21 cellular contexts compared by ENCODE assay signal in genomic region chr15:31079519-31079918, GRCh38. TPM values are rescaled to one million over a fixed set of nuclear protein-coding genes. Genes with fewer than 3 reads are reported as not detected.
DNase-seq lines count a peak whose midpoint lies in the region; ATAC-seq, FAIRE-seq and TF ChIP-seq lines count a peak whose summit lies in the region.
"Had no signal": no experiment of that assay in that cellular context is flagged by ENCODE, and none has a peak within 500 bp of the region (broad histone marks: within the 10 kb centered on the region; RNA-seq: fewer than 3 reads in every experiment).

No MANE protein-coding gene starts in this region.

- H3K27ac Mint-ChIP-seq in astrocyte (ENCODE audit: unreplicated experiment): no peak overlapping the region
- H3K27ac Mint-ChIP-seq in activated CD4-positive, alpha-beta memory T cell treated with anti-CD3 and anti-CD28 coated beads, Interleukin-2, amount 10 ng/mL, durations not matched to agents 7 days and 5 days: no peak overlapping the region
- H3K27ac Mint-ChIP-seq: activated naive CD4-positive, alpha-beta T cell treated with anti-CD3 and anti-CD28 coated beads for 36 hours; CD8-positive, alpha-beta memory T cell; T-helper 2 cell treated with Interferon-gamma antibody and Interleukin-4, amounts not matched to agents 5 μg/mL and 100 μg/mL, for 36 hours had no signal

- H4K20me1 ChIP-seq in astrocyte (ENCODE audit: insufficient read depth, low read length): no peaks in the 10 kb centered on the region

- H3K79me2 ChIP-seq in astrocyte (ENCODE audit: insufficient read depth, low read length): no peaks in the 10 kb centered on the region

- H3K27ac ChIP-seq in right atrium auricular region (no peak overlapping the region), astrocyte (ENCODE audit: low read depth, low read length) (no peak overlapping the region)
- H3K27ac ChIP-seq: suprapubic skin had no signal

- H3K36me3 Mint-ChIP-seq in astrocyte (ENCODE audit: low read depth, unreplicated experiment): no peaks in the 10 kb centered on the region
- H3K36me3 Mint-ChIP-seq in activated CD4-positive, alpha-beta memory T cell treated with anti-CD3 and anti-CD28 coated beads, Interleukin-2, amount 10 ng/mL, durations not matched to agents 7 days and 5 days (ENCODE audit: low read depth): no peaks in the 10 kb centered on the region
- H3K36me3 Mint-ChIP-seq: CD8-positive, alpha-beta memory T cell had no signal

- intact Hi-C loops in left ventricle myocardium superior (cut with micrococcal nuclease): no loop called here

- no peak overlapping the region for H3K9ac ChIP-seq in astrocyte (ENCODE audit: low read length)

- CTCF ChIA-PET in activated CD4-positive, alpha-beta memory T cell treated with anti-CD3 and anti-CD28 coated beads, Interleukin-2, amount 10 ng/mL, durations not matched to agents 7 days and 5 days (lab: Charles Lee): no interaction called here

- H3K27me3 ChIP-seq in right atrium auricular region (no peaks in the 10 kb centered on the region), astrocyte (ENCODE audit: insufficient read depth, low read length) (peaks cover 2% of the 10 kb centered on the region)
- H3K27me3 ChIP-seq: suprapubic skin had no signal

- peaks cover 0 to 11% of the 10 kb centered on the region in 2 donors for H3K4me1 ChIP-seq in right atrium auricular region
- H3K4me1 ChIP-seq in astrocyte (ENCODE audit: insufficient read depth, low read length): peaks cover 11% of the 10 kb centered on the region

- H3K4me3 Mint-ChIP-seq in astrocyte (ENCODE audit: unreplicated experiment): no peak overlapping the region
- no peak overlapping the region for H3K4me3 Mint-ChIP-seq in activated CD4-positive, alpha-beta memory T cell treated with anti-CD3 and anti-CD28 coated beads, Interleukin-2, amount 10 ng/mL, durations not matched to agents 7 days and 5 days

- H3K36me3 ChIP-seq in right atrium auricular region (no peaks in the 10 kb centered on the region), astrocyte (ENCODE audit: insufficient read depth, low read length) (no peaks in the 10 kb centered on the region)
- H3K36me3 ChIP-seq: suprapubic skin had no signal

- no peak for TF ChIP-seq CTCF in right atrium auricular region (IDR thresholded peaks at IDR 0.05)
- TF ChIP-seq CTCF in astrocyte (IDR thresholded peaks at IDR 0.05; ENCODE audit: insufficient read depth, low read depth, low read length): no peak

- H2AFZ ChIP-seq in astrocyte (ENCODE audit: low read depth, low read length): no peak overlapping the region

- peak overlapping the region; percentile 34 for H3K4me2 ChIP-seq in astrocyte (ENCODE audit: low read length)

- DNase-seq in right atrium auricular region (ENCODE audit: low spot score) (peak; percentile 43), left ventricle myocardium superior (no peak), astrocyte (ENCODE audit: low read depth) (peak; percentile 64), iPS-NIHi7 (ENCODE audit: extremely low spot score) (peak; percentile 48), NCI-H1930 (lab: John Stamatoyannopoulos, UW) (no peak)
- no peak for DNase-seq in activated CD4-positive, alpha-beta memory T cell treated with anti-CD3 and anti-CD28 coated beads, Interleukin-2, amount 10 ng/mL, durations not matched to agents 7 days and 5 days
- DNase-seq in effector CD8-positive, alpha-beta T cell (lab: John Stamatoyannopoulos, UW): no peak
- DNase-seq: activated CD4-positive, alpha-beta T cell treated with anti-CD3 and anti-CD28 coated beads for 1 hour; activated naive CD4-positive, alpha-beta T cell treated with anti-CD3 and anti-CD28 coated beads for 36 hours; caudate nucleus; CD8-positive, alpha-beta memory T cell; left cardiac atrium; MV-4-11; SIG-M5 had no signal

- POLR2A ChIA-PET in activated CD4-positive, alpha-beta memory T cell treated with anti-CD3 and anti-CD28 coated beads, Interleukin-2, amount 10 ng/mL, durations not matched to agents 7 days and 5 days (lab: Charles Lee): interaction anchor here (1.1 kb wide), 1 partner anchor 33 kb away, joined by 3 read pairs; no protein-coding TSS in a partner anchor

- FAIRE-seq in astrocyte (lab: Jason Lieb, UNC): no peak
- FAIRE-seq: A204.1, endometrium had no signal

- no peaks in the 10 kb centered on the region for H3K9me3 ChIP-seq in right atrium auricular region
- no peaks in the 10 kb centered on the region for H3K9me3 ChIP-seq in astrocyte (ENCODE audit: insufficient read depth, low read depth, low read length)
- H3K9me3 ChIP-seq: suprapubic skin had no signal

- peaks cover 14% of the 10 kb centered on the region for H3K4me1 Mint-ChIP-seq in astrocyte (ENCODE audit: low read depth, unreplicated experiment)
- peaks cover 5% of the 10 kb centered on the region for H3K4me1 Mint-ChIP-seq in activated CD4-positive, alpha-beta memory T cell treated with anti-CD3 and anti-CD28 coated beads, Interleukin-2, amount 10 ng/mL, durations not matched to agents 7 days and 5 days

- H3K27me3 Mint-ChIP-seq in astrocyte (ENCODE audit: low read depth, unreplicated experiment): peaks cover 21% of the 10 kb centered on the region
- peaks cover 37% of the 10 kb centered on the region for H3K27me3 Mint-ChIP-seq in activated CD4-positive, alpha-beta memory T cell treated with anti-CD3 and anti-CD28 coated beads, Interleukin-2, amount 10 ng/mL, durations not matched to agents 7 days and 5 days

- ATAC-seq in left ventricle myocardium superior (no peak), HG03045 (IDR thresholded peaks at IDR 0.05; ENCODE audit: unreplicated experiment) (no peak)
- ATAC-seq: left cardiac atrium had no signal

- H3K9me3 Mint-ChIP-seq in astrocyte (ENCODE audit: unreplicated experiment): no peaks in the 10 kb centered on the region
- no peaks in the 10 kb centered on the region for H3K9me3 Mint-ChIP-seq in activated CD4-positive, alpha-beta memory T cell treated with anti-CD3 and anti-CD28 coated beads, Interleukin-2, amount 10 ng/mL, durations not matched to agents 7 days and 5 days
- H3K9me3 Mint-ChIP-seq: activated naive CD4-positive, alpha-beta T cell treated with anti-CD3 and anti-CD28 coated beads for 36 hours; T-helper 2 cell treated with Interferon-gamma antibody and Interleukin-4, amounts not matched to agents 5 μg/mL and 100 μg/mL, for 36 hours had no signal

- H3K4me3 ChIP-seq in right atrium auricular region (no peak overlapping the region), astrocyte (ENCODE audit: insufficient read depth, low read depth, low read length) (no peak overlapping the region)

RNA-seq across cellular contexts. Expression of gene TRPM1, which starts 22.0 kb away (rescaled TPM):
- total RNA-seq in right atrium auricular region: not detected
- total RNA-seq in left ventricle myocardium superior: not detected
- not detected in 2 replicates for total RNA-seq in astrocyte
- not detected for total RNA-seq in activated CD4-positive, alpha-beta memory T cell treated with anti-CD3 and anti-CD28 coated beads, Interleukin-2, amount 10 ng/mL, durations not matched to agents 7 days and 5 days
- total RNA-seq: activated naive CD4-positive, alpha-beta T cell treated with anti-CD3 and anti-CD28 coated beads for 36 hours; CD8-positive, alpha-beta memory T cell; glomerular endothelial cell; HT1080 had no signal

Comparison
In these comparisons a context has a peak if more than half of its experiments do, and no peak if none do; other contexts are left out.
1. DNase-seq: peak in right atrium auricular region (single experiment), astrocyte (single experiment) and iPS-NIHi7 (single experiment); none in left ventricle myocardium superior (single experiment), activated CD4-positive, alpha-beta memory T cell treated with anti-CD3 and anti-CD28 coated beads, Interleukin-2, amount 10 ng/mL, durations not matched to agents 7 days and 5 days (single experiment), NCI-H1930 (0 of 2) and effector CD8-positive, alpha-beta T cell (single experiment).